ENCODE assay signal across 23 cellular contexts in the genomic region with DNA sequence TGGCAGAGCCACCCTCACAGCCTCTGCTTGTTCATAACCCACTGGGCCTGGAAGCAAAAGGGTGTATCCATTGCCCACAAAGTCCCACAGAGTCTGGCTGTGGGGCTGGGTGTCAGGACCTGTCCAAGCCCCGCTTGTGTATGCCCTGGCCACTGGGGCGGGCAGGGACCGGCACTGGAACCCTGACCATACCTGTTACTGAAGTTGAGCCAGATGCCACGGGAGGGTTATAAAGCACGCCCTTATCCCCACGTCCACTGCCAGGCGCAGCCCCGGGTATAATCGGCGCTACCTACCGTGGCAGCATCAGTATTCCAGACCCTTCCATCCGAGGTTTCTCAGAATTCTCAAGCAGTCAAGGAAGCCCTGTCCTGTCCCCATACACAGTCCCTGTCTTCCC.
"Had no signal": no experiment of that assay in that cellular context is flagged by ENCODE, and none has a peak within 500 bp of the region (broad histone marks: within the 10 kb centered on the region; RNA-seq: fewer than 3 reads in every experiment).

No MANE protein-coding gene starts in this region.

- H3K27me3 ChIP-seq: MG63, SJCRH30 had no signal

- DNase-seq: KBM-7, MG63, NCI-H1092, NCI-H1105 treated with DMSO at 0.1 percent for 48 hours, NCI-H1417 treated with DMSO at 0.1 percent for 48 hours, NCI-H146, NCI-H1694 treated with DMSO at 0.1 percent for 48 hours, NCI-H1930, NCI-H2081, NCI-H2171, NCI-H226, NCI-H446, NCI-H510A, NCI-H524 treated with DMSO at 0.1 percent for 48 hours, NCI-H69, NCI-H774, PC-3, SHP77 treated with DMSO at 0.1 percent for 48 hours, SJCRH30, T-helper 1 cell had no signal

- H3K9me3 ChIP-seq: MG63, SJCRH30 had no signal

- H3K36me3 ChIP-seq: MG63, SJCRH30 had no signal

- ATAC-seq: Panc1, PC-3, SK-N-SH treated with all-trans-retinoic acid at 6 μM for 48 hours had no signal

- H3K4me1 ChIP-seq: SJCRH30 had no signal

- H3K4me3 ChIP-seq: MG63, SJCRH30 had no signal

- H3K27ac ChIP-seq: RWPE1, SJCRH30 had no signal
